21 cellular contexts compared by ENCODE assay signal in genomic region chr11:12237381-12237784, GRCh38.
A peak's percentile ranks its signal among the peaks of the same experiment; 100 is the strongest.
DNase-seq lines count a peak whose midpoint lies in the region; ATAC-seq and TF ChIP-seq lines count a peak whose summit lies in the region.
"Had no signal": no experiment of that assay in that cellular context is flagged by ENCODE, and none has a peak within 500 bp of the region (broad histone marks: within the 10 kb centered on the region; RNA-seq: fewer than 3 reads in every experiment).

No MANE protein-coding gene starts in this region.

- DNase-seq in natural killer cell (no peak), cardiac muscle cell (ENCODE audit: low read depth in 1 of 2, low spot score in 1 of 2) (peak; percentile 23 to 36), NCI-H2081 (lab: John Stamatoyannopoulos, UW) (no peak), H9 (no peak), progenitor cell of endocrine pancreas (ENCODE audit: low spot score, unreplicated experiment) (no peak)
- DNase-seq in natural killer cell treated with Interleukin-12 subunit alpha and Interleukin-12 subunit beta and Interleukin-15 and Interleukin-18, amount 100 ng/mL, for 72 hours (ENCODE audit: low spot score): no peak
- DNase-seq: activated CD4-positive, alpha-beta T cell treated with anti-CD3 and anti-CD28 coated beads, Interleukin-2, amount 10 ng/mL, durations not matched to agents 7 days and 5 days; activated T-cell treated with anti-CD3 and anti-CD28 coated beads, Interleukin-2, amount 50 U/mL, for 4 hours; CD8-positive, alpha-beta memory T cell; effector CD8-positive, alpha-beta T cell; NCI-H1048; NCI-H774; ovary; small intestine; stimulated activated CD4-positive, alpha-beta T cell treated with anti-CD3 and anti-CD28 coated beads, Interleukin-4, amount 100 ng/mL, for 4 hours; stimulated activated CD8-positive, alpha-beta memory T cell treated with anti-CD3 and anti-CD28 coated beads, Interleukin-4, amount 100 ng/mL, for 48 hours had no signal

- H3K27me3 ChIP-seq in cardiac muscle cell (no peaks in the 10 kb centered on the region), rectal smooth muscle tissue (ENCODE audit: control insufficient read depth, insufficient read depth, low read length) (no peaks in the 10 kb centered on the region), H9 (ENCODE audit: insufficient read depth, low read length) (no peaks in the 10 kb centered on the region)
- H3K27me3 ChIP-seq: ovary, tibial nerve had no signal

- no peak overlapping the region for H3K56ac ChIP-seq in H9 (ENCODE audit: insufficient read length, low read depth, low read length)

- no peak overlapping the region for H2AFZ ChIP-seq in H9 (ENCODE audit: low read length)

- H3K4me1 ChIP-seq in cardiac muscle cell (ENCODE audit: low read depth): peaks cover 8% of the 10 kb centered on the region
- H3K4me1 ChIP-seq in rectal smooth muscle tissue (ENCODE audit: control insufficient read depth, insufficient read depth, low read length): peaks cover 54% of the 10 kb centered on the region
- 0 out of 2 replicates have a peak, but pooled peaks cover 2% of the 10 kb centered on the region for H3K4me1 ChIP-seq in H9 (ENCODE audit: insufficient read depth, low read length)
- H3K4me1 ChIP-seq: HAP-1 had no signal

- H3K27ac ChIP-seq in cardiac muscle cell: peak overlapping the region; percentile 81
- peak overlapping the region; percentile 86 for H3K27ac ChIP-seq in rectal smooth muscle tissue (ENCODE audit: low read depth, low read length)
- no peak overlapping the region for H3K27ac ChIP-seq in H9 (ENCODE audit: insufficient read length, low read depth, low read length)
- H3K27ac ChIP-seq: ovary had no signal

- H2BK120ac ChIP-seq in H9 (ENCODE audit: low read depth, low read length, poor library complexity, severe bottlenecking): no peak overlapping the region

- H3K4me3 ChIP-seq in cardiac muscle cell (no peak overlapping the region), rectal smooth muscle tissue (ENCODE audit: low read length) (no peak overlapping the region)
- H3K4me3 ChIP-seq: HAP-1, ovary, tibial nerve had no signal

- H3K4me3 Mint-ChIP-seq in natural killer cell: no peak overlapping the region
- no peak overlapping the region for H3K4me3 Mint-ChIP-seq in natural killer cell treated with Interleukin-12 subunit alpha and Interleukin-12 subunit beta and Interleukin-15 and Interleukin-18, amount 100 ng/mL, for 72 hours
- no peak overlapping the region for H3K4me3 Mint-ChIP-seq in H9
- H3K4me3 Mint-ChIP-seq in progenitor cell of endocrine pancreas (ENCODE audit: low read depth): no peak overlapping the region
- H3K4me3 Mint-ChIP-seq: activated CD4-positive, alpha-beta T cell treated with anti-CD3 and anti-CD28 coated beads, Interleukin-2, amount 10 ng/mL, durations not matched to agents 7 days and 5 days; activated T-cell treated with anti-CD3 and anti-CD28 coated beads, Interleukin-2, amount 50 U/mL, for 4 hours had no signal

- H3K14ac ChIP-seq in H9 (ENCODE audit: insufficient read depth, low read length): no peak overlapping the region

- H3K79me1 ChIP-seq in H9 (ENCODE audit: insufficient read depth, low read depth, low read length, poor library complexity, severe bottlenecking): no peaks in the 10 kb centered on the region

- no peak overlapping the region for H4K91ac ChIP-seq in H9 (ENCODE audit: insufficient read length, low read depth, low read length)

- no peak overlapping the region for H3K18ac ChIP-seq in H9 (ENCODE audit: insufficient read length, low read depth, low read length)

- H3K4me2 ChIP-seq in H9 (ENCODE audit: insufficient read depth, insufficient read length, low read length): no peak overlapping the region

- H2BK12ac ChIP-seq in H9 (ENCODE audit: insufficient read length, low read depth, low read length): no peak overlapping the region

- H3K4me1 Mint-ChIP-seq in natural killer cell: peaks cover 28 to 33% of the 10 kb centered on the region in 2 donors
- H3K4me1 Mint-ChIP-seq in natural killer cell treated with Interleukin-12 subunit alpha and Interleukin-12 subunit beta and Interleukin-15 and Interleukin-18, amount 100 ng/mL, for 72 hours (ENCODE audit: low read depth in 2 of 2): peaks cover 26 to 29% of the 10 kb centered on the region in 2 donors
- H3K4me1 Mint-ChIP-seq in H9: peaks cover 17 to 24% of the 10 kb centered on the region in 2 experiments
- H3K4me1 Mint-ChIP-seq in progenitor cell of endocrine pancreas (ENCODE audit: low read depth): peaks cover 22% of the 10 kb centered on the region

- H2BK15ac ChIP-seq in H9 (ENCODE audit: low read depth, low read length): no peak overlapping the region

- intact Hi-C loops in natural killer cell (cut with micrococcal nuclease): loop anchor here (2.0 to 5.0 kb wide), 2 partner anchors 41 to 70 kb away; no protein-coding TSS in a partner anchor

- no peak overlapping the region for H3K23ac ChIP-seq in H9 (ENCODE audit: insufficient read length, low read depth, low read length)

- H3K27me3 Mint-ChIP-seq in natural killer cell (ENCODE audit: low read depth in 2 of 2) (no peaks in the 10 kb centered on the region), H9 (ENCODE audit: low read depth) (no peaks in the 10 kb centered on the region; the same call in none of the 2 replicates), progenitor cell of endocrine pancreas (no peaks in the 10 kb centered on the region)
- no peaks in the 10 kb centered on the region for H3K27me3 Mint-ChIP-seq in natural killer cell treated with Interleukin-12 subunit alpha and Interleukin-12 subunit beta and Interleukin-15 and Interleukin-18, amount 100 ng/mL, for 72 hours
- H3K27me3 Mint-ChIP-seq: activated CD4-positive, alpha-beta T cell treated with anti-CD3 and anti-CD28 coated beads, Interleukin-2, amount 10 ng/mL, durations not matched to agents 7 days and 5 days; activated naive CD8-positive, alpha-beta T cell; CD8-positive, alpha-beta memory T cell had no signal

- H3K9me3 ChIP-seq in cardiac muscle cell (ENCODE audit: low read depth) (no peaks in the 10 kb centered on the region), H9 (ENCODE audit: control insufficient read depth, low read depth, low read length) (no peaks in the 10 kb centered on the region)
- H3K9me3 ChIP-seq: HAP-1, ovary, tibial nerve had no signal

- H2BK5ac ChIP-seq in H9 (ENCODE audit: insufficient read length, low read length): no peak overlapping the region

- ATAC-seq in natural killer cell (no peak), HG03280 (IDR thresholded peaks at IDR 0.05; ENCODE audit: unreplicated experiment) (no peak)
- no peak for ATAC-seq in natural killer cell treated with Interleukin-12 subunit alpha and Interleukin-12 subunit beta and Interleukin-15 and Interleukin-18, amount 100 ng/mL, for 72 hours
- ATAC-seq: activated T-cell treated with anti-CD3 and anti-CD28 coated beads, Interleukin-2, amount 50 U/mL, for 4 hours had no signal

- WGBS in H9 (ENCODE audit: extremely low coverage, insufficient read length, low lambda C conversion rate): no CpG with 5 or more reads among the region's 3 CpGs

- H3K27ac Mint-ChIP-seq in natural killer cell (peak overlapping the region; percentile 93 to 94), H9 (no peak overlapping the region), progenitor cell of endocrine pancreas (no peak overlapping the region)
- H3K27ac Mint-ChIP-seq in natural killer cell treated with Interleukin-12 subunit alpha and Interleukin-12 subunit beta and Interleukin-15 and Interleukin-18, amount 100 ng/mL, for 72 hours: peak overlapping the region in 1 of 2 donors; percentile 83

- H3K9ac ChIP-seq in rectal smooth muscle tissue (ENCODE audit: low read length): no peak overlapping the region
- no peak overlapping the region for H3K9ac ChIP-seq in H9 (ENCODE audit: extremely low read depth, insufficient read length, low read length)

- H3K36me3 Mint-ChIP-seq in natural killer cell (peaks cover 15% of the 10 kb centered on the region), H9 (ENCODE audit: insufficient read depth in 1 of 3, low read depth in 3 of 3) (no peaks in the 10 kb centered on the region), progenitor cell of endocrine pancreas (ENCODE audit: insufficient read depth) (no peaks in the 10 kb centered on the region)
- H3K36me3 Mint-ChIP-seq in natural killer cell treated with Interleukin-12 subunit alpha and Interleukin-12 subunit beta and Interleukin-15 and Interleukin-18, amount 100 ng/mL, for 72 hours: no peaks in the 10 kb centered on the region
- H3K36me3 Mint-ChIP-seq: activated naive CD8-positive, alpha-beta T cell had no signal

- H2AK5ac ChIP-seq in H9 (ENCODE audit: insufficient read length, low read length): no peak overlapping the region

- TF ChIP-seq CTCF in natural killer cell (IDR thresholded peaks at IDR 0.05) (no peak), cardiac muscle cell (IDR thresholded peaks at IDR 0.05; ENCODE audit: low read depth, low read length) (no peak), H9 (conservative IDR thresholded peaks at IDR 0.05) (no peak), progenitor cell of endocrine pancreas (IDR thresholded peaks at IDR 0.05; ENCODE audit: unreplicated experiment) (no peak)

- no peak overlapping the region for H3T11ph ChIP-seq in H9 (ENCODE audit: low read length)

- H4K20me1 ChIP-seq in H9 (ENCODE audit: control insufficient read depth, insufficient read depth, insufficient read length): no peaks in the 10 kb centered on the region

- H4K5ac ChIP-seq in H9 (ENCODE audit: insufficient read length, low read depth, low read length): no peak overlapping the region

- H3K9me3 Mint-ChIP-seq in natural killer cell (no peaks in the 10 kb centered on the region), H9 (no peaks in the 10 kb centered on the region), progenitor cell of endocrine pancreas (ENCODE audit: low read depth) (no peaks in the 10 kb centered on the region)
- H3K9me3 Mint-ChIP-seq in natural killer cell treated with Interleukin-12 subunit alpha and Interleukin-12 subunit beta and Interleukin-15 and Interleukin-18, amount 100 ng/mL, for 72 hours: no peaks in the 10 kb centered on the region
- H3K9me3 Mint-ChIP-seq: activated CD4-positive, alpha-beta T cell treated with anti-CD3 and anti-CD28 coated beads, Interleukin-2, amount 10 ng/mL, durations not matched to agents 7 days and 5 days; activated T-cell treated with anti-CD3 and anti-CD28 coated beads, Interleukin-2, amount 50 U/mL, for 4 hours; CD8-positive, alpha-beta memory T cell had no signal

- no peaks in the 10 kb centered on the region for H3K23me2 ChIP-seq in H9 (ENCODE audit: insufficient read length, low read depth, low read length, poor library complexity, severe bottlenecking)

- H3K79me2 ChIP-seq in H9 (ENCODE audit: insufficient read depth, low read length): no peaks in the 10 kb centered on the region

- no peak overlapping the region for H2BK20ac ChIP-seq in H9 (ENCODE audit: low read depth, low read length, poor library complexity, severe bottlenecking)

- no peak overlapping the region for H3K4ac ChIP-seq in H9 (ENCODE audit: low read depth, low read length)

- H3K36me3 ChIP-seq in cardiac muscle cell: peaks cover 63% of the 10 kb centered on the region
- peaks cover 4% of the 10 kb centered on the region for H3K36me3 ChIP-seq in rectal smooth muscle tissue (ENCODE audit: control insufficient read depth, insufficient read depth, low read length)
- H3K36me3 ChIP-seq: HAP-1, ovary had no signal

- H4K8ac ChIP-seq in H9 (replicated peaks; ENCODE audit: insufficient read length, low read depth, low read length): no peak overlapping the region

Comparison
In these comparisons a context has a peak if more than half of its experiments do, and no peak if none do; other contexts are left out.
1. DNase-seq: peak in cardiac muscle cell (2 of 2); none in natural killer cell (single experiment), natural killer cell treated with Interleukin-12 subunit alpha and Interleukin-12 subunit beta and Interleukin-15 and Interleukin-18, amount 100 ng/mL, for 72 hours (single experiment), NCI-H2081 (0 of 2), H9 (single experiment) and progenitor cell of endocrine pancreas (single experiment).
2. H3K27ac Mint-ChIP-seq: peak in natural killer cell (2 of 2); none in H9 (0 of 3) and progenitor cell of endocrine pancreas (single experiment).